In genomic region chr17:80201446-80201845, GRCh38 we compare ENCODE assay signal across 36 cellular contexts. TPM values are rescaled to one million over a fixed set of nuclear protein-coding genes. Genes with fewer than 3 reads are reported as not detected.
"Had no signal": no experiment of that assay in that cellular context is flagged by ENCODE, and none has a peak within 500 bp of the region (broad histone marks: within the 10 kb centered on the region; RNA-seq: fewer than 3 reads in every experiment).

No MANE protein-coding gene starts in this region.

- H3K36me3 ChIP-seq: MG63 had no signal

- H3K27me3 ChIP-seq: MG63 had no signal

- H3K4me3 ChIP-seq: MG63 had no signal

- H3K9me3 ChIP-seq: MG63 had no signal

- DNase-seq: Karpas-422, Kasumi-1, MG63, MM.1S, MV-4-11, NCI-H1048, NCI-H1092, NCI-H1092 treated with DMSO at 0.1 percent for 48 hours, NCI-H1105, NCI-H1105 treated with DMSO at 0.1 percent for 48 hours, NCI-H1417, NCI-H1417 treated with DMSO at 0.1 percent for 48 hours, NCI-H1436, NCI-H1436 treated with DMSO at 0.1 percent for 48 hours, NCI-H146, NCI-H1694, NCI-H1694 treated with DMSO at 0.1 percent for 48 hours, NCI-H187, NCI-H187 treated with DMSO at 0.1 percent for 48 hours, NCI-H1930, NCI-H2029, NCI-H2029 treated with DMSO at 0.1 percent for 48 hours, NCI-H2081, NCI-H2081 treated with DMSO at 0.1 percent for 48 hours, NCI-H2107, NCI-H2171, NCI-H2171 treated with DMSO at 0.1 percent for 48 hours, NCI-H2227 treated with DMSO at 0.1 percent for 48 hours, NCI-H226, NCI-H345, NCI-H446, NCI-H446 treated with DMSO at 0.1 percent for 48 hours, NCI-H510A, NCI-H510A treated with DMSO at 0.1 percent for 48 hours had no signal

RNA-seq across cellular contexts. Expression of gene CARD14, which starts 31.6 kb away (rescaled TPM):
- total RNA-seq: LHCN-M2, MCF 10A had no signal
